8 cellular contexts compared by ENCODE assay signal in the genomic region with DNA sequence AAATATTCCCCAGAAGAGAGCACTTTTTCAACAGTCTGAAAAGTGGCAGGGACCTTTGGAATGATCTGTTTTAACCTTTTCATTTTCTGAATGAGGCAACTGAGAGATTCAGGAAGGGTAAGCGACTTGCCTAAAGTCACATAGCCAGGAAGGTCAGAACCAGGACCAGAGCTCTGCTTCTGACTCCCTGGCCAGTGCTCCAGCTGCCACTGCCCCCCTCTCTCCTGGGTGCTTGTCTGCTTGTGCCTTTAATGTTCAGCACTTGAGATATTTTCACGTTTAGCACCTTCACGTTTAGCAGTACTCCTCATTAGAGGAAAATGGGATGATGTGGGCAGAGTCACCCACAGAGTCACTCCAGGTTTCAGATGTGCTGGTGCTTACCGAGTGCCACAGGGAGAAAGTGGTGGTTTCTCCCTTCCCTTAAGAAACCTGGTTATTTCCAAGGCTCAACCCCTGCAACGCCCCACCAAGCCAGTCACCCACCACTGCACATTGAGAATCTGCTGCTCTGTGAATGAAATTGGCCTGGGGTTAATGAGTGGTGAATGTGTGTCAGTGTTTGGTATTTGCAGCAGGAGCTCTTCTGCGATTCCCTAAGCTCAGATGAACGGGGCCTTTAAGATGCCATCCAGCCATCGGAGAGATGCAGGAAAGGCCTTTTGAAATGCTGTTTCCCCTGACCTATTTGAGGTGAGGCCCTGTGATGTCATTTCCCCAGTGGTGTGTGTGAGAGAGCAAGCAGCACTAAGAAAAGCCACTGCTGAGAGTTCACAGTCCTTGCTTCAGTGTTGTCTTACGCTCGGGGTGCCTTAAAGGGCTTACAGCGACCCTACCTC.
DNase-seq lines count a peak whose midpoint lies in the region; ATAC-seq, FAIRE-seq and TF ChIP-seq lines count a peak whose summit lies in the region.

No MANE protein-coding gene starts in this region.

- no peaks in the 10 kb centered on the region; the same call in 1 of the 2 replicates for H3K9me2 ChIP-seq in GM23338 (ENCODE audit: insufficient read depth)

- BruUV-seq in Panc1 (replicated peaks; lab: Mats Ljungman, UMichigan), result no TSS peak

- peaks cover 89% of the 10 kb centered on the region for H3K4me1 Mint-ChIP-seq in CD8-positive, alpha-beta T cell (ENCODE audit: low read depth)
- H3K4me1 Mint-ChIP-seq in GM23338, result peaks cover 60% of the 10 kb centered on the region

- peak; percentile 37 to 79 (median 68) for DNase-seq in CD8-positive, alpha-beta T cell
- DNase-seq in GM23338 (ENCODE audit: low spot score) (peak; percentile 44), Panc1 (ENCODE audit: low read depth, low spot score) (no peak), kidney (peak; percentile 76), cortex of kidney (lab: John Stamatoyannopoulos, UW) (no peak)
- peak; percentile 4 for DNase-seq in activated naive CD8-positive, alpha-beta T cell treated with anti-CD3 and anti-CD28 coated beads, Interleukin-2, amount 50 U/mL, for 16 hours (ENCODE audit: low read depth, low spot score)
- DNase-seq in stimulated activated CD4-positive, alpha-beta T cell treated with anti-CD3 and anti-CD28 coated beads, Interleukin-4, amount 100 ng/mL, for 1 hour, result peak; percentile 37

- H3K27me3 ChIP-seq in CD8-positive, alpha-beta T cell (ENCODE audit: insufficient read depth, low read length), result no peaks in the 10 kb centered on the region
- H3K27me3 ChIP-seq in GM23338 (ENCODE audit: insufficient read depth), result no peaks in the 10 kb centered on the region
- H3K27me3 ChIP-seq in Panc1 (ENCODE audit: control insufficient read depth, insufficient read depth, low read length), result no peaks in the 10 kb centered on the region

- peaks cover 43% of the 10 kb centered on the region for H3K4me1 ChIP-seq in CD8-positive, alpha-beta T cell (ENCODE audit: insufficient read depth, low read length)
- H3K4me1 ChIP-seq in GM23338 (ENCODE audit: insufficient read depth), result peaks cover 34% of the 10 kb centered on the region
- peaks cover 99% of the 10 kb centered on the region for H3K4me1 ChIP-seq in Panc1 (ENCODE audit: control insufficient read depth, insufficient read depth, low read length)
- H3K4me1 ChIP-seq in kidney (ENCODE audit: control insufficient read depth in 1 of 2, insufficient read depth in 1 of 2, low read depth in 1 of 2, low read length in 2 of 2), result peaks cover 53 to 63% of the 10 kb centered on the region in 2 donors

- H3K27me3 Mint-ChIP-seq in CD8-positive, alpha-beta T cell (ENCODE audit: low read depth), result no peaks in the 10 kb centered on the region
- H3K27me3 Mint-ChIP-seq in GM23338 (ENCODE audit: insufficient read depth, low read depth, poor library complexity), result no peaks in the 10 kb centered on the region

- in situ Hi-C loops in Panc1 (cut with HindIII; ENCODE audit: low pct_unique_long_range_greater_than_20kb, low sequenced_read_pairs), result no loop called here

- no peaks in the 10 kb centered on the region for H3K36me3 ChIP-seq in CD8-positive, alpha-beta T cell (ENCODE audit: insufficient read depth, low read length)
- H3K36me3 ChIP-seq in GM23338 (ENCODE audit: insufficient read depth) (no peaks in the 10 kb centered on the region), Panc1 (ENCODE audit: control insufficient read depth, insufficient read depth, low read length) (peaks cover 10% of the 10 kb centered on the region; the same call in 1 of the 2 replicates), kidney (ENCODE audit: control insufficient read depth in 1 of 2, insufficient read depth in 2 of 2, low read length in 2 of 2) (no peaks in the 10 kb centered on the region)

- no peaks in the 10 kb centered on the region; the same call in 1 of the 2 replicates for H3K79me2 ChIP-seq in GM23338 (replicated peaks; ENCODE audit: insufficient read depth)

- intact Hi-C loops in CD8-positive, alpha-beta T cell (cut with DNase I, micrococcal nuclease), result loop anchor here (1.0 to 2.0 kb wide), 3 partner anchors 13 to 69 kb away; a partner anchor contains a TSS
- intact Hi-C loops in Panc1 (cut with micrococcal nuclease; ENCODE audit: unreplicated experiment), result no loop called here
- intact Hi-C loops in kidney (cut with DNase I), result no loop called here

- H3K27ac Mint-ChIP-seq in CD8-positive, alpha-beta T cell, result peak overlapping the region; percentile 99
- H3K27ac Mint-ChIP-seq in GM23338, result peak overlapping the region; percentile 86

- H4K20me1 ChIP-seq in GM23338 (replicated peaks; ENCODE audit: insufficient read depth), result no peaks in the 10 kb centered on the region; the same call in 1 of the 2 replicates

- peak; percentile 95 for ATAC-seq in CD8-positive, alpha-beta T cell
- ATAC-seq in GM23338 (peak; percentile 45), Panc1 (peak; percentile 37), HG02970 (IDR thresholded peaks at IDR 0.05; ENCODE audit: low FRiP score, unreplicated experiment) (no peak)

- no peaks in the 10 kb centered on the region for H3K9me3 Mint-ChIP-seq in CD8-positive, alpha-beta T cell
- H3K9me3 Mint-ChIP-seq in GM23338, result no peaks in the 10 kb centered on the region

- CTCF ChIA-PET in CD8-positive, alpha-beta T cell (lab: Charles Lee), result interaction anchor here (0.8 to 1.8 kb wide), 5 partner anchors 10 to 167 kb away, joined by 3 to 10 read pairs (median 4); no protein-coding TSS in a partner anchor
- CTCF ChIA-PET in Panc1 (lab: Charles Lee), result no interaction called here

- no peak for FAIRE-seq in kidney (lab: Jason Lieb, UNC)

- peak overlapping the region; percentile 52 for H3K4me3 ChIP-seq in CD8-positive, alpha-beta T cell (ENCODE audit: low read depth, low read length)
- no peak overlapping the region for H3K4me3 ChIP-seq in GM23338
- no peak overlapping the region for H3K4me3 ChIP-seq in Panc1 (ENCODE audit: low read depth in 2 of 2, low read length in 2 of 2)
- peak overlapping the region; percentile 45 to 57 for H3K4me3 ChIP-seq in kidney (ENCODE audit: low read length in 2 of 2)

- H3K4me3 Mint-ChIP-seq in CD8-positive, alpha-beta T cell, result peak overlapping the region; percentile 84
- no peak overlapping the region for H3K4me3 Mint-ChIP-seq in GM23338

- H3F3A ChIP-seq in GM23338 (replicated peaks; ENCODE audit: low read depth), result no peaks in the 10 kb centered on the region; the same call in 1 of the 2 replicates

- H3K9me3 ChIP-seq in CD8-positive, alpha-beta T cell (ENCODE audit: low read length), result no peaks in the 10 kb centered on the region
- no peaks in the 10 kb centered on the region for H3K9me3 ChIP-seq in Panc1 (ENCODE audit: control insufficient read depth, insufficient read depth, low read depth, low read length)
- H3K9me3 ChIP-seq in kidney (ENCODE audit: control insufficient read depth in 1 of 2, low read length in 2 of 2), result no peaks in the 10 kb centered on the region

- no peak overlapping the region for H3K4me2 ChIP-seq in GM23338

- H2AFZ ChIP-seq in GM23338, result no peak overlapping the region

- H3K27ac ChIP-seq in CD8-positive, alpha-beta T cell (ENCODE audit: low read depth, low read length), result peak overlapping the region; percentile 80
- H3K27ac ChIP-seq in GM23338 (ENCODE audit: low read depth) (peak overlapping the region; percentile 60), Panc1 (ENCODE audit: low read length) (peak overlapping the region; percentile 100), kidney (ENCODE audit: low read depth in 2 of 2, low read length in 2 of 2) (peak overlapping the region; percentile 87 to 88)

- POLR2A ChIA-PET in CD8-positive, alpha-beta T cell (lab: Charles Lee), result interaction anchor here (0.8 to 1.8 kb wide), 7 partner anchors 12 to 68 kb away, joined by 3 to 7 read pairs (median 3); a partner anchor contains a TSS
- POLR2A ChIA-PET in Panc1 (lab: Charles Lee), result interaction anchor here (0.6 to 1.0 kb wide), 2 partner anchors 9 to 47 kb away, joined by 3 read pairs; no protein-coding TSS in a partner anchor

- no peaks in the 10 kb centered on the region for H3K36me3 Mint-ChIP-seq in CD8-positive, alpha-beta T cell
- H3K36me3 Mint-ChIP-seq in GM23338 (ENCODE audit: low read depth), result no peaks in the 10 kb centered on the region

- no peak for TF ChIP-seq CTCF in CD8-positive, alpha-beta T cell (IDR thresholded peaks at IDR 0.05)
- no peak for TF ChIP-seq CTCF in GM23338 (conservative IDR thresholded peaks at IDR 0.05; ENCODE audit: low read depth in 2 of 2)
- TF ChIP-seq CTCF in Panc1 (IDR thresholded peaks at IDR 0.05), result no peak
- TF ChIP-seq CTCF in kidney (IDR thresholded peaks at IDR 0.05; ENCODE audit: borderline replicate concordance, extremely low read depth, insufficient read depth), result no peak

- H3K9ac ChIP-seq in kidney (ENCODE audit: low read length in 2 of 2), result peak overlapping the region; percentile 10 to 63

TF ChIP-seq in GM23338, 12 proteins besides CTCF, POLR2A, EP300 and RAD21:
- TF ChIP-seq, protein P1, sequence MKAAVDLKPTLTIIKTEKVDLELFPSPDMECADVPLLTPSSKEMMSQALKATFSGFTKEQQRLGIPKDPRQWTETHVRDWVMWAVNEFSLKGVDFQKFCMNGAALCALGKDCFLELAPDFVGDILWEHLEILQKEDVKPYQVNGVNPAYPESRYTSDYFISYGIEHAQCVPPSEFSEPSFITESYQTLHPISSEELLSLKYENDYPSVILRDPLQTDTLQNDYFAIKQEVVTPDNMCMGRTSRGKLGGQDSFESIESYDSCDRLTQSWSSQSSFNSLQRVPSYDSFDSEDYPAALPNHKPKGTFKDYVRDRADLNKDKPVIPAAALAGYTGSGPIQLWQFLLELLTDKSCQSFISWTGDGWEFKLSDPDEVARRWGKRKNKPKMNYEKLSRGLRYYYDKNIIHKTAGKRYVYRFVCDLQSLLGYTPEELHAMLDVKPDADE (IDR thresholded peaks at IDR 0.05), result no peak
- TF ChIP-seq CREB1 (CRISPR knock-in tag; IDR thresholded peaks at IDR 0.05; ENCODE audit: low read depth), result 0 out of 2 replicates have a peak, but pooled peaks have one; percentile 13

Comparison
In these comparisons a context has a peak if more than half of its experiments do, and no peak if none do; other contexts are left out.
1. DNase-seq: peak in CD8-positive, alpha-beta T cell (7 of 7), GM23338 (single experiment), activated naive CD8-positive, alpha-beta T cell treated with anti-CD3 and anti-CD28 coated beads, Interleukin-2, amount 50 U/mL, for 16 hours (single experiment), kidney (single experiment) and stimulated activated CD4-positive, alpha-beta T cell treated with anti-CD3 and anti-CD28 coated beads, Interleukin-4, amount 100 ng/mL, for 1 hour (single experiment); none in Panc1 (single experiment) and cortex of kidney (single experiment).
2. H3K4me3 ChIP-seq: peak in CD8-positive, alpha-beta T cell (single experiment) and kidney (2 of 2); none in GM23338 (single experiment) and Panc1 (0 of 2).
3. intact Hi-C loops: an anchor here in CD8-positive, alpha-beta T cell (1.0 to 2.0 kb wide); none called in Panc1 and kidney.
4. Peak in every context shown above with its lines, with median percentiles within 50 percentile points of each other: H3K27ac ChIP-seq.